ENCODE assay signal across 1 cellular context in the genomic region with DNA sequence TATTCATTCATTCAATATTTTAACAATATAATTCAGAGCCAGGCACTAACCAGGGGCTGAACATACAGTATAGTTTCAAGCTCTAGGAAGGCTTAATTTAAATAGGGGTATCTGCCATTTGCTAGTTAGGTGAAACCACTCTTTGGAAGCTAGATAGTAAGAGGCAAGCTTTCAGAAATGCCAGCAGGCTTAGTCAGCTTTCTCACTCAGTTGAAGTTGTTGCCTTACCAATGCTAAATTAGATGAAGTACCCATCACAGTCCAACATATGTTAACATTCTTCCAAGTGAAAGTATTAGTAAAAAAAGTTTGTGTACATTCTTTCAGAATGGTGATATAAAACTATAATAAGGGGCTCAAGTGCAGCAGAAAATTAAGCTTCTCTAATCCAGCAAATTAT.
TF ChIP-seq lines count a peak whose summit lies in the region.

No MANE protein-coding gene starts in this region.

TF ChIP-seq in IMR-90, 13 proteins besides CTCF, POLR2A, EP300 and RAD21 (continued from another document):
- TF ChIP-seq, protein P1, sequence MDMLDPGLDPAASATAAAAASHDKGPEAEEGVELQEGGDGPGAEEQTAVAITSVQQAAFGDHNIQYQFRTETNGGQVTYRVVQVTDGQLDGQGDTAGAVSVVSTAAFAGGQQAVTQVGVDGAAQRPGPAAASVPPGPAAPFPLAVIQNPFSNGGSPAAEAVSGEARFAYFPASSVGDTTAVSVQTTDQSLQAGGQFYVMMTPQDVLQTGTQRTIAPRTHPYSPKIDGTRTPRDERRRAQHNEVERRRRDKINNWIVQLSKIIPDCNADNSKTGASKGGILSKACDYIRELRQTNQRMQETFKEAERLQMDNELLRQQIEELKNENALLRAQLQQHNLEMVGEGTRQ (IDR thresholded peaks at IDR 0.05; ENCODE audit: low read depth, low read length): no peak
- no peak for TF ChIP-seq RFX5 (IDR thresholded peaks at IDR 0.05; ENCODE audit: low read depth, low read length)
- no peak for TF ChIP-seq BHLHE40 (IDR thresholded peaks at IDR 0.05; ENCODE audit: low read depth, low read length)
- TF ChIP-seq MXI1 (IDR thresholded peaks at IDR 0.05; ENCODE audit: borderline replicate concordance, low read depth, low read length): no peak
- TF ChIP-seq MAZ (IDR thresholded peaks at IDR 0.05; ENCODE audit: borderline replicate concordance, low read depth, low read length): no peak
- TF ChIP-seq, protein P2, sequence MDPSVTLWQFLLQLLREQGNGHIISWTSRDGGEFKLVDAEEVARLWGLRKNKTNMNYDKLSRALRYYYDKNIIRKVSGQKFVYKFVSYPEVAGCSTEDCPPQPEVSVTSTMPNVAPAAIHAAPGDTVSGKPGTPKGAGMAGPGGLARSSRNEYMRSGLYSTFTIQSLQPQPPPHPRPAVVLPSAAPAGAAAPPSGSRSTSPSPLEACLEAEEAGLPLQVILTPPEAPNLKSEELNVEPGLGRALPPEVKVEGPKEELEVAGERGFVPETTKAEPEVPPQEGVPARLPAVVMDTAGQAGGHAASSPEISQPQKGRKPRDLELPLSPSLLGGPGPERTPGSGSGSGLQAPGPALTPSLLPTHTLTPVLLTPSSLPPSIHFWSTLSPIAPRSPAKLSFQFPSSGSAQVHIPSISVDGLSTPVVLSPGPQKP (IDR thresholded peaks at IDR 0.05; ENCODE audit: borderline replicate concordance, low read depth, low read length): no peak
- TF ChIP-seq CHD1 (IDR thresholded peaks at IDR 0.05; ENCODE audit: low read depth, low read length): no peak
